23 cellular contexts compared by ENCODE assay signal in genomic region chr9:89277043-89277442, GRCh38.
"Had no signal": no experiment of that assay in that cellular context is flagged by ENCODE, and none has a peak within 500 bp of the region (broad histone marks: within the 10 kb centered on the region; RNA-seq: fewer than 3 reads in every experiment).

No MANE protein-coding gene starts in this region.

- H3K9me3 ChIP-seq: thyroid gland had no signal

- H3K27ac Mint-ChIP-seq: activated T-cell treated with anti-CD3 and anti-CD28 coated beads, Interleukin-2, amount 50 U/mL, for 24 hours; dendritic cell treated with granulocyte-macrophage colony-stimulating factor and Interleukin-4, amounts not matched to agents 40 ng/mL and 50 ng/mL, for 4 days; endodermal cell; immature natural killer cell; memory B cell; natural killer cell; stimulated activated naive B cell treated with anti-CD40 and anti-IgM and Interleukin-4, amounts not matched to agents 10 μg/mL and 1 μg/mL and 100 μg/mL, for 72 hours had no signal

- H3K4me3 Mint-ChIP-seq: activated naive CD4-positive, alpha-beta T cell treated with anti-CD3 and anti-CD28 coated beads, Interleukin-2, amount 50 U/mL, for 24 hours; activated T-cell treated with anti-CD3 and anti-CD28 coated beads, Interleukin-2, amount 50 U/mL, for 24 hours; dendritic cell treated with granulocyte-macrophage colony-stimulating factor and Interleukin-4, amounts not matched to agents 40 ng/mL and 50 ng/mL, for 4 days; endodermal cell; immature natural killer cell; memory B cell; natural killer cell; stimulated activated naive B cell treated with anti-CD40 and anti-IgM and Interleukin-4, amounts not matched to agents 10 μg/mL and 1 μg/mL and 100 μg/mL, for 72 hours; WTC11 had no signal

- H3K4me3 ChIP-seq: stomach, thyroid gland, upper lobe of left lung, vagina had no signal

- ATAC-seq: natural killer cell; right cardiac atrium; stimulated activated naive B cell treated with anti-CD40 and anti-IgM and Interleukin-4, amounts not matched to agents 10 μg/mL and 1 μg/mL and 100 μg/mL, for 72 hours; WTC11 had no signal

- H3K27me3 Mint-ChIP-seq: memory B cell had no signal

- H3K4me1 Mint-ChIP-seq: endodermal cell; stimulated activated naive B cell treated with anti-CD40 and anti-IgM and Interleukin-4, amounts not matched to agents 10 μg/mL and 1 μg/mL and 100 μg/mL, for 72 hours had no signal

- DNase-seq: activated CD4-positive, alpha-beta T cell treated with anti-CD3 and anti-CD28 coated beads for 1 hour; activated CD8-positive, alpha-beta memory T cell treated with anti-CD3 and anti-CD28 coated beads, Interleukin-2, amount 50 U/mL, for 48 hours; activated gamma-delta T cell; activated T-cell treated with anti-CD3 and anti-CD28 coated beads, Interleukin-2, amount 50 U/mL, for 24 hours; brain microvascular endothelial cell; endodermal cell; foreskin fibroblast; head of caudate nucleus; hypothalamus; immature natural killer cell; midbrain; natural killer cell; posterior cingulate gyrus; right cardiac atrium; stimulated activated naive B cell treated with anti-CD40 and anti-IgM and Interleukin-4, amounts not matched to agents 10 μg/mL and 1 μg/mL and 100 μg/mL, for 72 hours had no signal

- H3K27me3 ChIP-seq: brain microvascular endothelial cell, stomach, thyroid gland, upper lobe of left lung, vagina had no signal

- H3K27ac ChIP-seq: brain microvascular endothelial cell, vagina had no signal

- H3K36me3 ChIP-seq: brain microvascular endothelial cell, stomach, thyroid gland, upper lobe of left lung, vagina had no signal
